ENCODE assay signal across 10 cellular contexts in genomic region chr19:1953441-1954094, GRCh38. TPM values are rescaled to one million over a fixed set of nuclear protein-coding genes. Genes with fewer than 3 reads are reported as not detected.
DNase-seq lines count a peak whose midpoint lies in the region.
"Had no signal": no experiment of that assay in that cellular context is flagged by ENCODE, and none has a peak within 500 bp of the region (broad histone marks: within the 10 kb centered on the region; RNA-seq: fewer than 3 reads in every experiment).

No MANE protein-coding gene starts in this region.

- no peak overlapping the region for H2AK5ac ChIP-seq in mesenchymal stem cell (ENCODE audit: low read length, severe bottlenecking)
- H2AK5ac ChIP-seq in trophoblast cell (ENCODE audit: low read length): no peak overlapping the region

- H3K27ac ChIP-seq in BLaER1: no peak overlapping the region; the same call in 1 of the 2 replicates
- no peak overlapping the region for H3K27ac ChIP-seq in BLaER1 treated with 17β-estradiol and CSF1 and Interleukin-3, amounts not matched to agents 10 nM and 100 nM
- no peak overlapping the region for H3K27ac ChIP-seq in mesenchymal stem cell (ENCODE audit: low read length, poor library complexity, severe bottlenecking)
- H3K27ac ChIP-seq in trophoblast cell (ENCODE audit: low read depth, low read length): no peak overlapping the region

- H3K9me3 ChIP-seq in BLaER1 (peaks cover 37% of the 10 kb centered on the region), mesenchymal stem cell (ENCODE audit: control insufficient read depth, low read length) (no peaks in the 10 kb centered on the region), trophoblast cell (ENCODE audit: insufficient read depth, low read depth, low read length) (peaks cover 2% of the 10 kb centered on the region)
- H3K9me3 ChIP-seq in BLaER1 treated with 17β-estradiol and CSF1 and Interleukin-3, amounts not matched to agents 10 nM and 100 nM (replicated peaks in 1 of 11): peaks cover 0 to 38% (median 35%) of the 10 kb centered on the region in 11 experiments; a peak in 18 of 22 replicates

- H2BK12ac ChIP-seq in mesenchymal stem cell (ENCODE audit: low read length in 2 of 2) (no peak overlapping the region), trophoblast cell (ENCODE audit: low read length) (no peak overlapping the region)

- no peak overlapping the region for H2BK120ac ChIP-seq in mesenchymal stem cell (ENCODE audit: low read depth, low read length)
- H2BK120ac ChIP-seq in trophoblast cell (ENCODE audit: insufficient read depth, low read length, poor library complexity): no peak overlapping the region

- no peak overlapping the region for H3K9ac ChIP-seq in BLaER1
- peak overlapping the region in 4 of 11 experiments; percentile 23 to 50 (median 47); a peak in 3 of 22 replicates for H3K9ac ChIP-seq in BLaER1 treated with 17β-estradiol and CSF1 and Interleukin-3, amounts not matched to agents 10 nM and 100 nM
- H3K9ac ChIP-seq in mesenchymal stem cell (ENCODE audit: low read length): no peak overlapping the region
- H3K9ac ChIP-seq in trophoblast cell (ENCODE audit: low read length): no peak overlapping the region

- H2AFZ ChIP-seq in mesenchymal stem cell (ENCODE audit: low read depth, low read length) (no peak overlapping the region), trophoblast cell (ENCODE audit: insufficient read depth, low read length, poor library complexity) (no peak overlapping the region)

- H3K4ac ChIP-seq in mesenchymal stem cell (ENCODE audit: low read depth in 1 of 2, low read length in 2 of 2): no peak overlapping the region
- H3K4ac ChIP-seq in trophoblast cell (ENCODE audit: low read depth, low read length): peak overlapping the region; percentile 43

- H3K27me3 ChIP-seq in BLaER1: no peaks in the 10 kb centered on the region
- H3K27me3 ChIP-seq in BLaER1 treated with 17β-estradiol and CSF1 and Interleukin-3, amounts not matched to agents 10 nM and 100 nM: no peaks in the 10 kb centered on the region
- no peaks in the 10 kb centered on the region for H3K27me3 ChIP-seq in mesenchymal stem cell (ENCODE audit: control insufficient read depth in 1 of 2, insufficient read depth in 1 of 2, low read length in 2 of 2)
- H3K27me3 ChIP-seq in trophoblast cell (ENCODE audit: insufficient read depth, low read length): no peaks in the 10 kb centered on the region

- H4K8ac ChIP-seq in mesenchymal stem cell (ENCODE audit: low read length): no peak overlapping the region
- no peak overlapping the region for H4K8ac ChIP-seq in trophoblast cell (ENCODE audit: low read depth, low read length)

- 94% methylated on average over 32 of the region's 32 CpGs for WGBS in mesenchymal stem cell
- no CpG with 5 or more reads among the region's 32 CpGs for WGBS in trophoblast cell (ENCODE audit: extremely low coverage, insufficient coverage, insufficient read length)

- H3K14ac ChIP-seq in mesenchymal stem cell (ENCODE audit: low read length in 2 of 2) (no peak overlapping the region), trophoblast cell (ENCODE audit: low read length) (no peak overlapping the region)

- H3K4me3 ChIP-seq in BLaER1 (no peak overlapping the region), mesenchymal stem cell (ENCODE audit: insufficient read depth in 1 of 2, low read depth in 1 of 2, low read length in 2 of 2) (no peak overlapping the region), trophoblast cell (ENCODE audit: low read depth, low read length) (no peak overlapping the region)
- no peak overlapping the region for H3K4me3 ChIP-seq in BLaER1 treated with 17β-estradiol and CSF1 and Interleukin-3, amounts not matched to agents 10 nM and 100 nM
- H3K4me3 ChIP-seq: GM12878 had no signal

- peaks cover 16% of the 10 kb centered on the region for H3K79me2 ChIP-seq in trophoblast cell (ENCODE audit: control insufficient read depth, insufficient read depth, low read length, poor library complexity)

- H4K20me1 ChIP-seq in BLaER1: peaks cover 92% of the 10 kb centered on the region
- H4K20me1 ChIP-seq in BLaER1 treated with 17β-estradiol and CSF1 and Interleukin-3, amounts not matched to agents 10 nM and 100 nM: peaks cover 80 to 95% (median 91%) of the 10 kb centered on the region in 11 experiments

- H3K79me1 ChIP-seq in mesenchymal stem cell (replicated peaks; ENCODE audit: low read length, poor library complexity, severe bottlenecking): peaks cover 10% of the 10 kb centered on the region
- no peaks in the 10 kb centered on the region for H3K79me1 ChIP-seq in trophoblast cell (ENCODE audit: low read length)

- peaks cover 81% of the 10 kb centered on the region for H3K4me1 ChIP-seq in BLaER1
- peaks cover 38 to 89% (median 66%) of the 10 kb centered on the region in 10 experiments for H3K4me1 ChIP-seq in BLaER1 treated with 17β-estradiol and CSF1 and Interleukin-3, amounts not matched to agents 10 nM and 100 nM
- peaks cover 29% of the 10 kb centered on the region for H3K4me1 ChIP-seq in mesenchymal stem cell (ENCODE audit: control insufficient read depth, insufficient read depth, low read depth, low read length)
- no peaks in the 10 kb centered on the region for H3K4me1 ChIP-seq in trophoblast cell (ENCODE audit: control insufficient read depth in 1 of 2, insufficient read depth in 2 of 2, low read length in 2 of 2)

- H3K23ac ChIP-seq in mesenchymal stem cell (ENCODE audit: low read length in 2 of 2) (no peak overlapping the region), trophoblast cell (ENCODE audit: low read length) (no peak overlapping the region)

- no peak overlapping the region for H2BK5ac ChIP-seq in mesenchymal stem cell (ENCODE audit: low read depth, low read length, poor library complexity, severe bottlenecking)
- H2BK5ac ChIP-seq in trophoblast cell (ENCODE audit: low read depth, low read length, poor library complexity): no peak overlapping the region

- H3K18ac ChIP-seq in mesenchymal stem cell (ENCODE audit: low read depth in 1 of 2, low read length in 2 of 2): no peak overlapping the region
- no peak overlapping the region for H3K18ac ChIP-seq in trophoblast cell (ENCODE audit: low read length)

- H3K36me3 ChIP-seq in BLaER1 (peaks cover 66% of the 10 kb centered on the region), mesenchymal stem cell (ENCODE audit: control insufficient read depth in 1 of 2, insufficient read depth in 2 of 2, low read depth in 1 of 2, low read length in 2 of 2) (peaks cover 0 to 81% of the 10 kb centered on the region in 2 experiments), trophoblast cell (ENCODE audit: control insufficient read depth in 1 of 2, insufficient read depth in 2 of 2, low read length in 2 of 2) (peaks cover 36 to 38% of the 10 kb centered on the region in 2 experiments)
- peaks cover 25 to 70% (median 48%) of the 10 kb centered on the region in 11 experiments for H3K36me3 ChIP-seq in BLaER1 treated with 17β-estradiol and CSF1 and Interleukin-3, amounts not matched to agents 10 nM and 100 nM

- no peak overlapping the region for H4K12ac ChIP-seq in trophoblast cell (ENCODE audit: low read depth, low read length)

- DNase-seq in mesenchymal stem cell (no peak), trophoblast cell (no peak), NCI-H748 treated with DMSO at 0.1 percent for 48 hours (lab: John Stamatoyannopoulos, UW) (no peak), NCI-H1092 treated with DMSO at 0.1 percent for 48 hours (lab: John Stamatoyannopoulos, UW) (no peak)
- DNase-seq: C1 segment of cervical spinal cord; CD4-positive, alpha-beta memory T cell; DMS79 had no signal

- H3K4me2 ChIP-seq in BLaER1: peak overlapping the region; percentile 67
- peak overlapping the region; percentile 38 to 69 (median 59); a peak in 20 of 22 replicates for H3K4me2 ChIP-seq in BLaER1 treated with 17β-estradiol and CSF1 and Interleukin-3, amounts not matched to agents 10 nM and 100 nM
- H3K4me2 ChIP-seq in mesenchymal stem cell (ENCODE audit: low read length, poor library complexity, severe bottlenecking): no peak overlapping the region
- no peak overlapping the region for H3K4me2 ChIP-seq in trophoblast cell (ENCODE audit: low read length)

- H2BK15ac ChIP-seq in mesenchymal stem cell (ENCODE audit: low read depth, poor library complexity, severe bottlenecking): no peak overlapping the region

- H4K91ac ChIP-seq in mesenchymal stem cell (ENCODE audit: low read length) (peak overlapping the region; percentile 12), trophoblast cell (ENCODE audit: low read depth, low read length) (no peak overlapping the region)

RNA-seq across cellular contexts. Expression of gene CSNK1G2, which starts 12.6 kb away (rescaled TPM):
- polyA plus RNA-seq in mesenchymal stem cell (2013, experiment 1 of 2): 89.1 TPM
- polyA plus RNA-seq in mesenchymal stem cell (2013, experiment 2 of 2): 88.0 TPM
- 92.2 and 93.2 TPM in 2 replicates for polyA plus RNA-seq in trophoblast cell (2013)

RNA-seq across cellular contexts. Expression of gene ADAT3, which starts 48.4 kb away (rescaled TPM):
- polyA plus RNA-seq in mesenchymal stem cell (2013, experiment 1 of 2): 4.9 TPM
- 4.9 TPM for polyA plus RNA-seq in mesenchymal stem cell (2013, experiment 2 of 2)
- 10.9 and 12.1 TPM in 2 replicates for polyA plus RNA-seq in trophoblast cell (2013)

RNA-seq across cellular contexts. Expression of gene SCAMP4, which starts 48.4 kb away (rescaled TPM):
- 66.6 TPM for polyA plus RNA-seq in mesenchymal stem cell (2013, experiment 1 of 2)
- polyA plus RNA-seq in mesenchymal stem cell (2013, experiment 2 of 2): 67.9 TPM
- 70.2 and 70.3 TPM in 2 replicates for polyA plus RNA-seq in trophoblast cell (2013)

Comparison
In these comparisons a context has a peak if more than half of its experiments do, and no peak if none do; other contexts are left out.
1. H3K4me2 ChIP-seq: peak in BLaER1 (single experiment) and BLaER1 treated with 17β-estradiol and CSF1 and Interleukin-3, amounts not matched to agents 10 nM and 100 nM (11 of 11); none in mesenchymal stem cell (single experiment) and trophoblast cell (single experiment).